Comparison of ENCODE assay signal across 15 cellular contexts in the genomic region with DNA sequence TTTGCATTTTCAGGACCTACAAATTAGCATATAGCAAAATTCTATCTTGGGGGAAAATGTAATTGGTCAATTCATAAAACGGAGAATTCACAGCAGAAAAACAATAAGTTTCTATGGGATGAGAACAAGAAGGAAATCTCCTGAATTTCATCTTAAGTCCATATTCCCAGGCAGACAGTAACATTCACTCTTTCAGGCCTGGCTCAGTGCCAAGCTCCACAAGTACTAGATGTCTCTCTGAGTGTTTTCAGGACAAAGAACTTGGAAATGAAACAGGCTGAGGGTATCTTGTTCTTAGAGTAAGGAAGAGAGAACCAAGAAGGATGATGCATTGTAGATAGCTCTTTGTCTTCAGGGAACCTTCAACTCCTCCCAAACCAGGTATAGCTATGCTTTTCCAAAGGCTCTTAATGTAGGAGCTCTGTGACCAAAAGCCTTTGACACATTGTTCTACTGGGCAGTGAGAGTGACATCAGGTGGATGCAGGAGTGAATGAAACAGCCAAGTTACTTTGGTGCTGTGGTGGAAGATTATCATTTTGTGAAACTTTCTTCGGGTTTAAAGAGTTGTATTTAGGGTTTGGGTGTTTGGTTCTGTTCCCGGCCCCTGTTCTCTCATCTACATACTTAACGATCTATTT.
DNase-seq lines count a peak whose midpoint lies in the region; ATAC-seq and TF ChIP-seq lines count a peak whose summit lies in the region.
"Had no signal": no experiment of that assay in that cellular context is flagged by ENCODE, and none has a peak within 500 bp of the region (broad histone marks: within the 10 kb centered on the region; RNA-seq: fewer than 3 reads in every experiment).

No MANE protein-coding gene starts in this region.

- peaks cover 23% of the 10 kb centered on the region for H3K9me3 Mint-ChIP-seq in WTC11
- H3K9me3 Mint-ChIP-seq: dendritic cell treated with granulocyte-macrophage colony-stimulating factor and Interleukin-4, amounts not matched to agents 40 ng/mL and 50 ng/mL, for 4 days had no signal

- DNase-seq in DMS153 (lab: John Stamatoyannopoulos, UW) (peak; percentile 55), DMS153 treated with DMSO at 0.1 percent for 48 hours (lab: John Stamatoyannopoulos, UW; ENCODE audit: unreplicated experiment) (no peak), HT-29 (ENCODE audit: low spot score) (peak; percentile 10), WTC11 (ENCODE audit: low spot score) (no peak), medulla oblongata (ENCODE audit: extremely low spot score) (peak; percentile 28), GOT3 (lab: John Stamatoyannopoulos, UW) (no peak), cortex of kidney (lab: John Stamatoyannopoulos, UW) (no peak), H7 (no peak)
- DNase-seq: activated effector memory CD4-positive, alpha-beta T cell treated with anti-CD3 and anti-CD28 coated beads, Interleukin-2, amount 50 U/mL, for 16 hours; CD4-positive, alpha-beta memory T cell; kidney glomerular epithelial cell; NCI-H1694 had no signal

- ATAC-seq in WTC11: peak; percentile 11; the same call in 1 of the 2 replicates

- no peaks in the 10 kb centered on the region for H3K27me3 ChIP-seq in H7 (ENCODE audit: control insufficient read depth, insufficient read depth, low read length)
- H3K27me3 ChIP-seq: heart right ventricle, suprapubic skin had no signal

- H3K27ac Mint-ChIP-seq in WTC11: no peak overlapping the region
- H3K27ac Mint-ChIP-seq: CD4-positive, alpha-beta memory T cell; dendritic cell treated with granulocyte-macrophage colony-stimulating factor and Interleukin-4, amounts not matched to agents 40 ng/mL and 50 ng/mL, for 4 days had no signal

- no peak overlapping the region for H3K4me3 Mint-ChIP-seq in WTC11
- H3K4me3 Mint-ChIP-seq: CD4-positive, alpha-beta memory T cell; dendritic cell treated with granulocyte-macrophage colony-stimulating factor and Interleukin-4, amounts not matched to agents 40 ng/mL and 50 ng/mL, for 4 days had no signal

- CTCF ChIA-PET in WTC11 (lab: Charles Lee): interaction anchor here (2.0 to 2.5 kb wide), 2 partner anchors 17 to 284 kb away, joined by 11 to 19 read pairs; no protein-coding TSS in a partner anchor

- POLR2A ChIA-PET in WTC11 (lab: Charles Lee): no interaction called here

- no peak for TF ChIP-seq CTCF in WTC11 (IDR thresholded peaks at IDR 0.05)

- no peak overlapping the region for H3K4me3 ChIP-seq in H7 (ENCODE audit: insufficient read depth, low read depth, low read length)
- H3K4me3 ChIP-seq: heart right ventricle, suprapubic skin had no signal

- H3K36me3 Mint-ChIP-seq in WTC11: peaks cover 26% of the 10 kb centered on the region
- H3K36me3 Mint-ChIP-seq: CD4-positive, alpha-beta memory T cell had no signal

- no peaks in the 10 kb centered on the region; the same call in 1 of the 2 replicates for H3K27me3 Mint-ChIP-seq in WTC11 (ENCODE audit: low read depth)
- H3K27me3 Mint-ChIP-seq: CD4-positive, alpha-beta memory T cell; dendritic cell treated with granulocyte-macrophage colony-stimulating factor and Interleukin-4, amounts not matched to agents 40 ng/mL and 50 ng/mL, for 4 days had no signal

- H3K4me1 Mint-ChIP-seq in WTC11: peaks cover 12% of the 10 kb centered on the region
- H3K4me1 Mint-ChIP-seq: CD4-positive, alpha-beta memory T cell had no signal

- no peaks in the 10 kb centered on the region; the same call in 1 of the 2 replicates for H3K36me3 ChIP-seq in H7 (replicated peaks; ENCODE audit: control insufficient read depth, insufficient read depth, low read length)
- H3K36me3 ChIP-seq: heart right ventricle, suprapubic skin had no signal

TF ChIP-seq in WTC11, 78 proteins besides CTCF, POLR2A, EP300 and RAD21:
- no peak for TF ChIP-seq RORB (CRISPR knock-in tag; IDR thresholded peaks at IDR 0.05)
- TF ChIP-seq, protein P1, sequence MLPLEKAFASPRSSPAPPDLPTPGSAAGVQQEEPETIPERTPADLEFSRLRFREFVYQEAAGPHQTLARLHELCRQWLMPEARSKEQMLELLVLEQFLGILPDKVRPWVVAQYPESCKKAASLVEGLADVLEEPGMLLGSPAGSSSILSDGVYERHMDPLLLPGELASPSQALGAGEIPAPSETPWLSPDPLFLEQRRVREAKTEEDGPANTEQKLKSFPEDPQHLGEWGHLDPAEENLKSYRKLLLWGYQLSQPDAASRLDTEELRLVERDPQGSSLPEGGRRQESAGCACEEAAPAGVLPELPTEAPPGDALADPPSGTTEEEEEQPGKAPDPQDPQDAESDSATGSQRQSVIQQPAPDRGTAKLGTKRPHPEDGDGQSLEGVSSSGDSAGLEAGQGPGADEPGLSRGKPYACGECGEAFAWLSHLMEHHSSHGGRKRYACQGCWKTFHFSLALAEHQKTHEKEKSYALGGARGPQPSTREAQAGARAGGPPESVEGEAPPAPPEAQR (CRISPR knock-in tag; IDR thresholded peaks at IDR 0.05): no peak

Comparison
In these comparisons a context has a peak if more than half of its experiments do, and no peak if none do; other contexts are left out.
1. DNase-seq: peak in DMS153 (single experiment), HT-29 (single experiment) and medulla oblongata (single experiment); none in DMS153 treated with DMSO at 0.1 percent for 48 hours (single experiment), WTC11 (single experiment), GOT3 (single experiment), cortex of kidney (single experiment) and H7 (single experiment).